Comparison of ENCODE assay signal across 3 cellular contexts in genomic region chr5:2783223-2783622, GRCh38.
TF ChIP-seq lines count a peak whose summit lies in the region.

No MANE protein-coding gene starts in this region.

TF ChIP-seq in SK-N-SH, 30 proteins besides CTCF, POLR2A, EP300 and RAD21:
- TF ChIP-seq PBX3 (IDR thresholded peaks at IDR 0.05) (no peak), NFIC (IDR thresholded peaks at IDR 0.05; ENCODE audit: borderline replicate concordance) (no peak), FOXM1 (IDR thresholded peaks at IDR 0.05; ENCODE audit: low read depth) (no peak), CHD2 (IDR thresholded peaks at IDR 0.05; ENCODE audit: low read length, partially characterized antibody) (no peak), SMC3 (IDR thresholded peaks at IDR 0.05; ENCODE audit: low read depth, low read length) (no peak), MEF2A (IDR thresholded peaks at IDR 0.05; ENCODE audit: borderline replicate concordance, low read depth) (no peak), RFX5 (IDR thresholded peaks at IDR 0.05; ENCODE audit: low read length) (no peak), MXI1 (IDR thresholded peaks at IDR 0.05; ENCODE audit: low read depth, low read length) (no peak), USF1 (IDR thresholded peaks at IDR 0.05; ENCODE audit: borderline replicate concordance, low read depth) (no peak), FOSL2 (IDR thresholded peaks at IDR 0.05; ENCODE audit: borderline replicate concordance, low read depth) (no peak), GATA2 (CRISPR knock-in tag; IDR thresholded peaks at IDR 0.05) (no peak), TAF1 (IDR thresholded peaks at IDR 0.05; ENCODE audit: borderline replicate concordance, low read depth, low read length) (no peak), RCOR1 (IDR thresholded peaks at IDR 0.05; ENCODE audit: low read length) (no peak), TEAD4 (IDR thresholded peaks at IDR 0.05; ENCODE audit: borderline replicate concordance, insufficient read depth) (no peak), ELF1 (IDR thresholded peaks at IDR 0.05) (no peak), FOXJ3 (CRISPR knock-in tag; IDR thresholded peaks at IDR 0.05) (no peak), GABPA (IDR thresholded peaks at IDR 0.05; ENCODE audit: low read depth) (no peak), SIN3A (IDR thresholded peaks at IDR 0.05; ENCODE audit: borderline replicate concordance, low read depth, low read length) (no peak)

TF ChIP-seq in SK-N-SH treated with all-trans-retinoic acid at 6 μM for 48 hours, 23 proteins besides CTCF, POLR2A, EP300 and RAD21:
- no peak for TF ChIP-seq PATZ1 (CRISPR knock-in tag; IDR thresholded peaks at IDR 0.05; ENCODE audit: borderline replicate concordance)
- no peak for TF ChIP-seq ARNTL (CRISPR knock-in tag; IDR thresholded peaks at IDR 0.05; ENCODE audit: borderline replicate concordance, low read depth)
- no peak for TF ChIP-seq ISL1 (CRISPR knock-in tag; IDR thresholded peaks at IDR 0.05)
- no peak for TF ChIP-seq GLIS3 (CRISPR knock-in tag; IDR thresholded peaks at IDR 0.05)
- no peak for TF ChIP-seq ESRRG (CRISPR knock-in tag; IDR thresholded peaks at IDR 0.05)
- TF ChIP-seq PPARA (CRISPR knock-in tag; IDR thresholded peaks at IDR 0.05; ENCODE audit: borderline replicate concordance), result no peak
- no peak for TF ChIP-seq RARB (CRISPR knock-in tag; IDR thresholded peaks at IDR 0.05)
- no peak for TF ChIP-seq CSRNP3 (CRISPR knock-in tag; IDR thresholded peaks at IDR 0.05)
- TF ChIP-seq ZC3H10 (CRISPR knock-in tag; IDR thresholded peaks at IDR 0.05), result no peak
- no peak for TF ChIP-seq CSDC2 (CRISPR knock-in tag; IDR thresholded peaks at IDR 0.05)
- TF ChIP-seq ZFP3 (CRISPR knock-in tag; IDR thresholded peaks at IDR 0.05), result no peak

TF ChIP-seq in WTC11, 78 proteins besides CTCF, POLR2A, EP300 and RAD21 (continued from another document):
- TF ChIP-seq ZBTB43 (CRISPR knock-in tag; IDR thresholded peaks at IDR 0.05) (no peak), IRF2 (CRISPR knock-in tag; IDR thresholded peaks at IDR 0.05; ENCODE audit: borderline replicate concordance, low read depth) (no peak), AFF4 (CRISPR knock-in tag; IDR thresholded peaks at IDR 0.05; ENCODE audit: borderline replicate concordance) (no peak), ZNF138 (CRISPR knock-in tag; conservative IDR thresholded peaks at IDR 0.05) (no peak), ATF2 (CRISPR knock-in tag; IDR thresholded peaks at IDR 0.05; ENCODE audit: borderline replicate concordance, low read depth) (no peak)
